Comparison of ENCODE assay signal across 1 cellular context in genomic region chr19:39480337-39481228, GRCh38.
TF ChIP-seq lines count a peak whose summit lies in the region.

Gene TIMM50 (plus strand): TSS chr19:39480838. CDS start chr19:39480854, 16 bp downstream.

TF ChIP-seq in HepG2, 621 proteins besides CTCF, POLR2A, EP300 and RAD21 (continued from another document):
- TF ChIP-seq ZNF687 (CRISPR knock-in tag; IDR thresholded peaks at IDR 0.05) (peak; percentile 91), SMARCC2 (IDR thresholded peaks at IDR 0.05) (no peak), SRF (IDR thresholded peaks at IDR 0.05; ENCODE audit: low read depth, low read length) (no peak), ZBTB10 (CRISPR knock-in tag; IDR thresholded peaks at IDR 0.05; ENCODE audit: borderline replicate concordance) (no peak), ZNF34 (CRISPR knock-in tag; IDR thresholded peaks at IDR 0.05; ENCODE audit: borderline replicate concordance) (no peak), RFXANK (CRISPR knock-in tag; IDR thresholded peaks at IDR 0.05) (0 out of 2 replicates have a peak, but pooled peaks have one; percentile 31), ZBTB7A (CRISPR knock-in tag; IDR thresholded peaks at IDR 0.05) (peak; percentile 85), TARDBP (CRISPR knock-in tag; IDR thresholded peaks at IDR 0.05) (peak; percentile 87), CENPT (CRISPR knock-in tag; IDR thresholded peaks at IDR 0.05; ENCODE audit: low read depth) (no peak), XRCC5 (optimal IDR thresholded peaks at IDR 0.05; ENCODE audit: low read length) (peak; percentile 82), SIX4 (CRISPR knock-in tag; IDR thresholded peaks at IDR 0.05) (no peak), ZNF816 (CRISPR knock-in tag; IDR thresholded peaks at IDR 0.05; ENCODE audit: borderline replicate concordance) (no peak), ZNF431 (CRISPR knock-in tag; IDR thresholded peaks at IDR 0.05; ENCODE audit: borderline replicate concordance, low read depth) (peak; percentile 72; the same call in 1 of the 2 replicates), FLYWCH1 (CRISPR knock-in tag; IDR thresholded peaks at IDR 0.05) (no peak), MATR3 (CRISPR knock-in tag; IDR thresholded peaks at IDR 0.05) (no peak), ZNF776 (CRISPR knock-in tag; IDR thresholded peaks at IDR 0.05) (no peak), ZNF33B (CRISPR knock-in tag; IDR thresholded peaks at IDR 0.05) (no peak), SPEN (CRISPR knock-in tag; IDR thresholded peaks at IDR 0.05; ENCODE audit: low read depth) (peak; percentile 74; the same call in 1 of the 2 replicates), SOX5 (CRISPR knock-in tag; IDR thresholded peaks at IDR 0.05; ENCODE audit: borderline replicate concordance) (peak; percentile 49; the same call in 1 of the 2 replicates), MTA1 (CRISPR knock-in tag; IDR thresholded peaks at IDR 0.05; ENCODE audit: borderline replicate concordance) (peak; percentile 58; the same call in 1 of the 2 replicates), ZFP90 (CRISPR knock-in tag; IDR thresholded peaks at IDR 0.05; ENCODE audit: borderline replicate concordance) (peak; percentile 59; the same call in 1 of the 2 replicates), ZNF3 (CRISPR knock-in tag; IDR thresholded peaks at IDR 0.05) (no peak)
- TF ChIP-seq, protein P1, sequence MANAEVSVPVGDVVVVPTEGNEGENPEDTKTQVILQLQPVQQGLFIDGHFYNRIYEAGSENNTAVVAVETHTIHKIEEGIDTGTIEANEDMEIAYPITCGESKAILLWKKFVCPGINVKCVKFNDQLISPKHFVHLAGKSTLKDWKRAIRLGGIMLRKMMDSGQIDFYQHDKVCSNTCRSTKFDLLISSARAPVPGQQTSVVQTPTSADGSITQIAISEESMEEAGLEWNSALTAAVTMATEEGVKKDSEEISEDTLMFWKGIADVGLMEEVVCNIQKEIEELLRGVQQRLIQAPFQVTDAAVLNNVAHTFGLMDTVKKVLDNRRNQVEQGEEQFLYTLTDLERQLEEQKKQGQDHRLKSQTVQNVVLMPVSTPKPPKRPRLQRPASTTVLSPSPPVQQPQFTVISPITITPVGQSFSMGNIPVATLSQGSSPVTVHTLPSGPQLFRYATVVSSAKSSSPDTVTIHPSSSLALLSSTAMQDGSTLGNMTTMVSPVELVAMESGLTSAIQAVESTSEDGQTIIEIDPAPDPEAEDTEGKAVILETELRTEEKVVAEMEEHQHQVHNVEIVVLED (CRISPR knock-in tag; IDR thresholded peaks at IDR 0.05; ENCODE audit: borderline replicate concordance) = peak; percentile 83
- TF ChIP-seq, protein P2, sequence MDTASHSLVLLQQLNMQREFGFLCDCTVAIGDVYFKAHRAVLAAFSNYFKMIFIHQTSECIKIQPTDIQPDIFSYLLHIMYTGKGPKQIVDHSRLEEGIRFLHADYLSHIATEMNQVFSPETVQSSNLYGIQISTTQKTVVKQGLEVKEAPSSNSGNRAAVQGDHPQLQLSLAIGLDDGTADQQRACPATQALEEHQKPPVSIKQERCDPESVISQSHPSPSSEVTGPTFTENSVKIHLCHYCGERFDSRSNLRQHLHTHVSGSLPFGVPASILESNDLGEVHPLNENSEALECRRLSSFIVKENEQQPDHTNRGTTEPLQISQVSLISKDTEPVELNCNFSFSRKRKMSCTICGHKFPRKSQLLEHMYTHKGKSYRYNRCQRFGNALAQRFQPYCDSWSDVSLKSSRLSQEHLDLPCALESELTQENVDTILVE (CRISPR knock-in tag; IDR thresholded peaks at IDR 0.05) = peak; percentile 79
- TF ChIP-seq, protein P3, sequence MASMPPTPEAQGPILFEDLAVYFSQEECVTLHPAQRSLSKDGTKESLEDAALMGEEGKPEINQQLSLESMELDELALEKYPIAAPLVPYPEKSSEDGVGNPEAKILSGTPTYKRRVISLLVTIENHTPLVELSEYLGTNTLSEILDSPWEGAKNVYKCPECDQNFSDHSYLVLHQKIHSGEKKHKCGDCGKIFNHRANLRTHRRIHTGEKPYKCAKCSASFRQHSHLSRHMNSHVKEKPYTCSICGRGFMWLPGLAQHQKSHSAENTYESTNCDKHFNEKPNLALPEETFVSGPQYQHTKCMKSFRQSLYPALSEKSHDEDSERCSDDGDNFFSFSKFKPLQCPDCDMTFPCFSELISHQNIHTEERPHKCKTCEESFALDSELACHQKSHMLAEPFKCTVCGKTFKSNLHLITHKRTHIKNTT (CRISPR knock-in tag; IDR thresholded peaks at IDR 0.05) = no peak
- TF ChIP-seq, protein P4, sequence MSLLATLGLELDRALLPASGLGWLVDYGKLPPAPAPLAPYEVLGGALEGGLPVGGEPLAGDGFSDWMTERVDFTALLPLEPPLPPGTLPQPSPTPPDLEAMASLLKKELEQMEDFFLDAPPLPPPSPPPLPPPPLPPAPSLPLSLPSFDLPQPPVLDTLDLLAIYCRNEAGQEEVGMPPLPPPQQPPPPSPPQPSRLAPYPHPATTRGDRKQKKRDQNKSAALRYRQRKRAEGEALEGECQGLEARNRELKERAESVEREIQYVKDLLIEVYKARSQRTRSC (CRISPR knock-in tag; IDR thresholded peaks at IDR 0.05; ENCODE audit: low read depth) = no peak
- TF ChIP-seq, protein P5, sequence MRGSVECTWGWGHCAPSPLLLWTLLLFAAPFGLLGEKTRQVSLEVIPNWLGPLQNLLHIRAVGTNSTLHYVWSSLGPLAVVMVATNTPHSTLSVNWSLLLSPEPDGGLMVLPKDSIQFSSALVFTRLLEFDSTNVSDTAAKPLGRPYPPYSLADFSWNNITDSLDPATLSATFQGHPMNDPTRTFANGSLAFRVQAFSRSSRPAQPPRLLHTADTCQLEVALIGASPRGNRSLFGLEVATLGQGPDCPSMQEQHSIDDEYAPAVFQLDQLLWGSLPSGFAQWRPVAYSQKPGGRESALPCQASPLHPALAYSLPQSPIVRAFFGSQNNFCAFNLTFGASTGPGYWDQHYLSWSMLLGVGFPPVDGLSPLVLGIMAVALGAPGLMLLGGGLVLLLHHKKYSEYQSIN (CRISPR knock-in tag; IDR thresholded peaks at IDR 0.05; ENCODE audit: borderline replicate concordance) = no peak
